ENCODE assay signal across 25 cellular contexts in genomic region chr2:143792602-143793001, GRCh38.
"Had no signal": no experiment of that assay in that cellular context is flagged by ENCODE, and none has a peak within 500 bp of the region (broad histone marks: within the 10 kb centered on the region; RNA-seq: fewer than 3 reads in every experiment).

No MANE protein-coding gene starts in this region.

- DNase-seq: activated B cell treated with CpG ODN at 0.5 μM for 24 hours; activated CD4-positive, alpha-beta memory T cell treated with anti-CD3 and anti-CD28 coated beads for 36 hours; activated CD4-positive, alpha-beta T cell treated with anti-CD3 and anti-CD28 coated beads for 1 hour; activated CD4-positive, alpha-beta T cell treated with anti-CD3 and anti-CD28 coated beads, Interleukin-2, amount 10 ng/mL, durations not matched to agents 24 days and 14 days; activated CD8-positive, alpha-beta memory T cell treated with anti-CD3 and anti-CD28 coated beads for 24 hours; activated effector memory CD4-positive, alpha-beta T cell treated with anti-CD3 and anti-CD28 coated beads, Interleukin-2, amount 50 U/mL, for 16 hours; activated naive CD4-positive, alpha-beta T cell treated with Interleukin-2 at 50 U/mL for 16 hours; activated naive CD8-positive, alpha-beta T cell treated with anti-CD3 and anti-CD28 coated beads, Interleukin-2, amount 50 U/mL, for 24 hours; activated T-cell treated with anti-CD3 and anti-CD28 coated beads, Interleukin-2, amount 50 U/mL, for 4 hours; amniotic stem cell; cortex of kidney; IMR-90; Kasumi-1; KBM-7; NCI-H1436; NCI-H1694 treated with DMSO at 0.1 percent for 48 hours; NCI-H2029 treated with DMSO at 0.1 percent for 48 hours; NCI-H2171; NCI-H345; NCI-H510A; NCI-H82; Right ventricle myocardium superior; SJCRH30; T-helper 17 cell; T-helper 9 cell had no signal
